ENCODE assay signal across 9 cellular contexts in genomic region chr4:145934434-145935047, GRCh38. TPM values are rescaled to one million over a fixed set of nuclear protein-coding genes. Genes with fewer than 3 reads are reported as not detected.
DNase-seq lines count a peak whose midpoint lies in the region; ATAC-seq and TF ChIP-seq lines count a peak whose summit lies in the region.
"Had no signal": no experiment of that assay in that cellular context is flagged by ENCODE, and none has a peak within 500 bp of the region (broad histone marks: within the 10 kb centered on the region; RNA-seq: fewer than 3 reads in every experiment).

No MANE protein-coding gene starts in this region.

- H3K4me3 Mint-ChIP-seq in effector memory CD8-positive, alpha-beta T cell, result peak overlapping the region in 1 of 2 donors; percentile 94

- no peaks in the 10 kb centered on the region for H3K27me3 Mint-ChIP-seq in effector memory CD8-positive, alpha-beta T cell

- DNase-seq in NCI-H2171 treated with DMSO at 0.1 percent for 48 hours (lab: John Stamatoyannopoulos, UW), result peak; percentile 27
- DNase-seq in NCI-H2171 (lab: John Stamatoyannopoulos, UW), result no peak
- DNase-seq in NAMALWA (ENCODE audit: low spot score), result peak; percentile 47
- DNase-seq in effector memory CD8-positive, alpha-beta T cell, result no peak
- DNase-seq in spleen, result no peak
- no peak for DNase-seq in middle frontal gyrus (ENCODE audit: extremely low spot score, low spot score)
- DNase-seq: NCI-H526 treated with DMSO at 0.1 percent for 48 hours had no signal

- no peak overlapping the region for H3K4me3 ChIP-seq in rectal smooth muscle tissue (ENCODE audit: low read length)
- H3K4me3 ChIP-seq in spleen, result no peak overlapping the region

- no peak for ATAC-seq in effector memory CD8-positive, alpha-beta T cell (replicated peaks)
- ATAC-seq in GM18498 (IDR thresholded peaks at IDR 0.05; ENCODE audit: unreplicated experiment), result no peak

- no peak for TF ChIP-seq CTCF in spleen (IDR thresholded peaks at IDR 0.05 in 8 of 11, conservative IDR thresholded peaks at IDR 0.05 in 3 of 11)

- H3K27ac ChIP-seq in rectal smooth muscle tissue (ENCODE audit: low read depth, low read length) (peak overlapping the region; percentile 33), spleen (peak overlapping the region in 4 of 8 donors; percentile 89 to 94 (median 90))

- peaks cover 34 to 60% of the 10 kb centered on the region in 2 donors for H3K4me1 Mint-ChIP-seq in effector memory CD8-positive, alpha-beta T cell (ENCODE audit: low read depth in 2 of 2)

- H3K36me3 ChIP-seq in rectal smooth muscle tissue (ENCODE audit: control insufficient read depth, insufficient read depth, low read length) (no peaks in the 10 kb centered on the region), spleen (no peaks in the 10 kb centered on the region)

- H3K9me3 Mint-ChIP-seq in effector memory CD8-positive, alpha-beta T cell, result no peaks in the 10 kb centered on the region

- H3K27ac Mint-ChIP-seq in effector memory CD8-positive, alpha-beta T cell, result peak overlapping the region; percentile 94 to 96

- peaks cover 34% of the 10 kb centered on the region for H3K36me3 Mint-ChIP-seq in effector memory CD8-positive, alpha-beta T cell (ENCODE audit: insufficient read depth)

- WGBS in spleen, 5 donors, result 61 to 74% (median 69%) methylated on average over 3 of the region's 3 CpGs

- no peak for TF ChIP-seq POLR2A in spleen (IDR thresholded peaks at IDR 0.05)

- H3K4me1 ChIP-seq in rectal smooth muscle tissue (ENCODE audit: control insufficient read depth, insufficient read depth, low read length) (peaks cover 16% of the 10 kb centered on the region), spleen (peaks cover 4 to 68% (median 30%) of the 10 kb centered on the region in 6 donors)

- intact Hi-C loops in spleen (cut with DNase I; ENCODE audit: low total_unique reads), result no loop called here

- H3K9me3 ChIP-seq in spleen, result no peaks in the 10 kb centered on the region

- H3K9ac ChIP-seq in rectal smooth muscle tissue (ENCODE audit: low read length), result no peak overlapping the region

- H3K27me3 ChIP-seq in rectal smooth muscle tissue (ENCODE audit: control insufficient read depth, insufficient read depth, low read length), result no peaks in the 10 kb centered on the region
- peaks cover 0 to 21% (median 0%) of the 10 kb centered on the region in 7 donors for H3K27me3 ChIP-seq in spleen (replicated peaks in 1 of 7)

RNA-seq across cellular contexts. Expression of gene ZNF827, which starts 4.1 kb away (rescaled TPM):
- 10 to 100 TPM; 15.9 to 31.6 (median 19.9) TPM for total RNA-seq in spleen
- polyA plus RNA-seq in spleen, result 1 to 10 TPM; 3.3 to 5.3 (median 4.6) TPM

Comparison
In these comparisons a context has a peak if more than half of its experiments do, and no peak if none do; other contexts are left out.
1. DNase-seq: peak in NCI-H2171 treated with DMSO at 0.1 percent for 48 hours (single experiment) and NAMALWA (single experiment); none in NCI-H2171 (single experiment), effector memory CD8-positive, alpha-beta T cell (0 of 3), spleen (single experiment) and middle frontal gyrus (single experiment).